In the genomic region with DNA sequence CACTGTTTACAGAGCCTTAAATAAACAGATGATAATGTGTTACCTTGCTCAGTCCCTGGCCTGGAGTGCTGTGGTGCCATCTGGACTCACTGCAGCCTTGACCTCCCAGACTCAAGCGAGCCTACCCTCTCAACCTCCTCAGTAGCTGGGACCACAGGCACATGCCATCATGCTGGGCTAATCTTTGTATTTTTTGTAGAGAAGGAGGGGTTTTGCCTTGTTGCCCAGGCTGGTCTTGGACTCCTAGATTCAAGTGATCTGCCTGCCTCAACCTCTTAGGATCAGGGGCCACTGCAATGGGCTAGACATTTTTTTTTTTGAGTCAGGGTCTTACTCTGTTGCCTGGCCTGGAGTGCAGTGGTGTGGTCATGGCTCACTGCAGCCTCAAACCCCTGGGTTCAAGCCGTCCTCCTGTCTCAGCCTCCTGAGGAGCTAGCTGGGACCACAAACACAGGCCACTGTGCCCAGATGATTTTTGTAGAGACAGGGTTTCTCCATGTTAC, we compare ENCODE assay signal across 1 cellular context.
TF ChIP-seq lines count a peak whose summit lies in the region.

No MANE protein-coding gene starts in this region.

TF ChIP-seq in HepG2, 621 proteins besides CTCF, POLR2A, EP300 and RAD21 (continued from another document and continues in another):
- 0 out of 2 replicates have a peak, but pooled peaks have one; percentile 74 for TF ChIP-seq ZNF280B (CRISPR knock-in tag; IDR thresholded peaks at IDR 0.05; ENCODE audit: borderline replicate concordance)
- TF ChIP-seq ZNF761 (CRISPR knock-in tag; conservative IDR thresholded peaks at IDR 0.05), result peak; percentile 78; the same call in 1 of the 2 replicates
- TF ChIP-seq ZNF816 (CRISPR knock-in tag; IDR thresholded peaks at IDR 0.05; ENCODE audit: borderline replicate concordance), result peak; percentile 89; the same call in 1 of the 2 replicates
- no peak for TF ChIP-seq NFIB (CRISPR knock-in tag; IDR thresholded peaks at IDR 0.05; ENCODE audit: borderline replicate concordance)
- peak; percentile 91; the same call in 1 of the 2 replicates for TF ChIP-seq ZNF788 (CRISPR knock-in tag; IDR thresholded peaks at IDR 0.05; ENCODE audit: borderline replicate concordance)
- TF ChIP-seq, protein P1, sequence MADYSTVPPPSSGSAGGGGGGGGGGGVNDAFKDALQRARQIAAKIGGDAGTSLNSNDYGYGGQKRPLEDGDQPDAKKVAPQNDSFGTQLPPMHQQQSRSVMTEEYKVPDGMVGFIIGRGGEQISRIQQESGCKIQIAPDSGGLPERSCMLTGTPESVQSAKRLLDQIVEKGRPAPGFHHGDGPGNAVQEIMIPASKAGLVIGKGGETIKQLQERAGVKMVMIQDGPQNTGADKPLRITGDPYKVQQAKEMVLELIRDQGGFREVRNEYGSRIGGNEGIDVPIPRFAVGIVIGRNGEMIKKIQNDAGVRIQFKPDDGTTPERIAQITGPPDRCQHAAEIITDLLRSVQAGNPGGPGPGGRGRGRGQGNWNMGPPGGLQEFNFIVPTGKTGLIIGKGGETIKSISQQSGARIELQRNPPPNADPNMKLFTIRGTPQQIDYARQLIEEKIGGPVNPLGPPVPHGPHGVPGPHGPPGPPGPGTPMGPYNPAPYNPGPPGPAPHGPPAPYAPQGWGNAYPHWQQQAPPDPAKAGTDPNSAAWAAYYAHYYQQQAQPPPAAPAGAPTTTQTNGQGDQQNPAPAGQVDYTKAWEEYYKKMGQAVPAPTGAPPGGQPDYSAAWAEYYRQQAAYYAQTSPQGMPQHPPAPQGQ (CRISPR knock-in tag; IDR thresholded peaks at IDR 0.05; ENCODE audit: borderline replicate concordance), result no peak; the same call in 1 of the 2 replicates
- no peak for TF ChIP-seq CENPX (CRISPR knock-in tag; IDR thresholded peaks at IDR 0.05)
- TF ChIP-seq LCORL (IDR thresholded peaks at IDR 0.05), result no peak
- TF ChIP-seq LCORL (CRISPR knock-in tag; IDR thresholded peaks at IDR 0.05), result peak; percentile 84; the same call in 1 of the 2 replicates
- no peak for TF ChIP-seq ZBTB14 (CRISPR knock-in tag; IDR thresholded peaks at IDR 0.05)
- peak; percentile 77; the same call in 1 of the 2 replicates for TF ChIP-seq SNAPC2 (CRISPR knock-in tag; IDR thresholded peaks at IDR 0.05)
- TF ChIP-seq ZNF501 (CRISPR knock-in tag; IDR thresholded peaks at IDR 0.05), result no peak
- TF ChIP-seq ZNF598 (CRISPR knock-in tag; IDR thresholded peaks at IDR 0.05; ENCODE audit: borderline replicate concordance), result peak; percentile 77
- TF ChIP-seq NR3C1 (CRISPR knock-in tag; IDR thresholded peaks at IDR 0.05), result no peak
- TF ChIP-seq SP5 (CRISPR knock-in tag; IDR thresholded peaks at IDR 0.05; ENCODE audit: borderline replicate concordance, low read depth), result peak; percentile 92
- TF ChIP-seq ATF3 (CRISPR knock-in tag; IDR thresholded peaks at IDR 0.05), result no peak
- 0 out of 2 replicates have a peak, but pooled peaks have one; percentile 24 for TF ChIP-seq ONECUT2 (CRISPR knock-in tag; IDR thresholded peaks at IDR 0.05)
- TF ChIP-seq ZNF709 (CRISPR knock-in tag; IDR thresholded peaks at IDR 0.05), result no peak
- TF ChIP-seq CBX1 (IDR thresholded peaks at IDR 0.05; ENCODE audit: low read depth), result no peak
- TF ChIP-seq, protein P2, sequence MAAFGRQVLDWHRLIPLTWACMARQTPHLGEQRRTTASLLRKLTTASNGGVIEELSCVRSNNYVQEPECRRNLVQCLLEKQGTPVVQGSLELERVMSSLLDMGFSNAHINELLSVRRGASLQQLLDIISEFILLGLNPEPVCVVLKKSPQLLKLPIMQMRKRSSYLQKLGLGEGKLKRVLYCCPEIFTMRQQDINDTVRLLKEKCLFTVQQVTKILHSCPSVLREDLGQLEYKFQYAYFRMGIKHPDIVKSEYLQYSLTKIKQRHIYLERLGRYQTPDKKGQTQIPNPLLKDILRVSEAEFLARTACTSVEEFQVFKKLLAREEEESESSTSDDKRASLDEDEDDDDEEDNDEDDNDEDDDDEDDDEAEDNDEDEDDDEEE (CRISPR knock-in tag; IDR thresholded peaks at IDR 0.05), result no peak
- TF ChIP-seq ZBTB7B (CRISPR knock-in tag; IDR thresholded peaks at IDR 0.05), result peak; percentile 91
- TF ChIP-seq, protein P3, sequence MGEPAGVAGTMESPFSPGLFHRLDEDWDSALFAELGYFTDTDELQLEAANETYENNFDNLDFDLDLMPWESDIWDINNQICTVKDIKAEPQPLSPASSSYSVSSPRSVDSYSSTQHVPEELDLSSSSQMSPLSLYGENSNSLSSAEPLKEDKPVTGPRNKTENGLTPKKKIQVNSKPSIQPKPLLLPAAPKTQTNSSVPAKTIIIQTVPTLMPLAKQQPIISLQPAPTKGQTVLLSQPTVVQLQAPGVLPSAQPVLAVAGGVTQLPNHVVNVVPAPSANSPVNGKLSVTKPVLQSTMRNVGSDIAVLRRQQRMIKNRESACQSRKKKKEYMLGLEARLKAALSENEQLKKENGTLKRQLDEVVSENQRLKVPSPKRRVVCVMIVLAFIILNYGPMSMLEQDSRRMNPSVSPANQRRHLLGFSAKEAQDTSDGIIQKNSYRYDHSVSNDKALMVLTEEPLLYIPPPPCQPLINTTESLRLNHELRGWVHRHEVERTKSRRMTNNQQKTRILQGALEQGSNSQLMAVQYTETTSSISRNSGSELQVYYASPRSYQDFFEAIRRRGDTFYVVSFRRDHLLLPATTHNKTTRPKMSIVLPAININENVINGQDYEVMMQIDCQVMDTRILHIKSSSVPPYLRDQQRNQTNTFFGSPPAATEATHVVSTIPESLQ (CRISPR knock-in tag; conservative IDR thresholded peaks at IDR 0.05), result 0 out of 2 replicates have a peak, but pooled peaks have one; percentile 30
- TF ChIP-seq CENPBD1 (CRISPR knock-in tag; IDR thresholded peaks at IDR 0.05; ENCODE audit: borderline replicate concordance, low read depth), result no peak
- 0 out of 2 replicates have a peak, but pooled peaks have one; percentile 2 for TF ChIP-seq RAD51 (IDR thresholded peaks at IDR 0.05; ENCODE audit: borderline replicate concordance)
- TF ChIP-seq, protein P4, sequence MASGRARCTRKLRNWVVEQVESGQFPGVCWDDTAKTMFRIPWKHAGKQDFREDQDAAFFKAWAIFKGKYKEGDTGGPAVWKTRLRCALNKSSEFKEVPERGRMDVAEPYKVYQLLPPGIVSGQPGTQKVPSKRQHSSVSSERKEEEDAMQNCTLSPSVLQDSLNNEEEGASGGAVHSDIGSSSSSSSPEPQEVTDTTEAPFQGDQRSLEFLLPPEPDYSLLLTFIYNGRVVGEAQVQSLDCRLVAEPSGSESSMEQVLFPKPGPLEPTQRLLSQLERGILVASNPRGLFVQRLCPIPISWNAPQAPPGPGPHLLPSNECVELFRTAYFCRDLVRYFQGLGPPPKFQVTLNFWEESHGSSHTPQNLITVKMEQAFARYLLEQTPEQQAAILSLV (CRISPR knock-in tag; IDR thresholded peaks at IDR 0.05; ENCODE audit: borderline replicate concordance), result no peak; the same call in 1 of the 2 replicates
- TF ChIP-seq REST (IDR thresholded peaks at IDR 0.05; ENCODE audit: borderline replicate concordance in 1 of 2, low read depth in 1 of 2, low read length in 2 of 2), result peak in 1 of 2 experiments; percentile 47; a peak in 1 of 4 replicates
- peak; percentile 74; the same call in 1 of the 2 replicates for TF ChIP-seq AHDC1 (CRISPR knock-in tag; IDR thresholded peaks at IDR 0.05; ENCODE audit: borderline replicate concordance)
- peak; percentile 87; the same call in 1 of the 2 replicates for TF ChIP-seq ZNF337 (CRISPR knock-in tag; IDR thresholded peaks at IDR 0.05; ENCODE audit: borderline replicate concordance, low read depth)
